32 cellular contexts compared by ENCODE assay signal in the genomic region with DNA sequence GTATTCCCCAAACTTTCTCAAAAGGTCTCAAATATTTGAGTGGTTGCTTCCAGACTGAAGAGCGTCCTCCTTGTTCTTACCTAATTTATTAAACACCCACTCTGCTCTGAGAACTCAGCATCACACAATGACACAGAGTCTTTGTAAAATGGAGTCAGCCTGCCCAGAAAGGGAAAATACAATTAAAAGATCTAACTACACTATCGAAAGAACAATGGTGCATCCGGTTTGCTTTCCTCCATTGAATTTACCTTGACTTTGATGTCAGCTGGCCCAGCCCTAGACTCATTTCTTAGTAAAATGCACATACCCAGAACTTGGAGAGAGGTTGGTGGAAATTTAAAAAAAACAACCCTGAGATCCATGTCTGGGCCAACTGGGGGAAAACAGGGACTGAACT.
"Had no signal": no experiment of that assay in that cellular context is flagged by ENCODE, and none has a peak within 500 bp of the region (broad histone marks: within the 10 kb centered on the region; RNA-seq: fewer than 3 reads in every experiment).

No MANE protein-coding gene starts in this region.

- ATAC-seq: activated CD8-positive, alpha-beta T cell treated with anti-CD3 and anti-CD28 coated beads for 36 hours; activated naive CD4-positive, alpha-beta T cell treated with anti-CD3 and anti-CD28 coated beads, Interleukin-2, amount 50 U/mL, for 72 hours; activated T-cell treated with anti-CD3 and anti-CD28 coated beads, Interleukin-2, amount 50 U/mL, for 4 hours; activated T-cell treated with anti-CD3 and anti-CD28 coated beads, Interleukin-2, amount 50 U/mL, for 72 hours; activated T-helper 17 cell treated with anti-CD3 and anti-CD28 coated beads, Interleukin-2, amount 50 U/mL, for 72 hours; body of pancreas had no signal

- H3K27ac ChIP-seq: adrenal gland, body of pancreas, brain microvascular endothelial cell, breast epithelium, VCaP had no signal

- H3K4me3 ChIP-seq: adrenal gland, body of pancreas, breast epithelium had no signal

- H3K36me3 ChIP-seq: adrenal gland, brain microvascular endothelial cell, breast epithelium had no signal

- H3K4me1 ChIP-seq: adrenal gland had no signal

- H3K27me3 ChIP-seq: adrenal gland, body of pancreas, brain microvascular endothelial cell, breast epithelium had no signal

- H3K9me3 ChIP-seq: adrenal gland, body of pancreas, breast epithelium had no signal

- DNase-seq: activated B cell treated with CpG ODN at 0.5 μM for 24 hours; activated CD4-positive, alpha-beta memory T cell treated with anti-CD3 and anti-CD28 coated beads for 36 hours; activated CD4-positive, alpha-beta T cell treated with anti-CD3 and anti-CD28 coated beads for 4 hours; activated CD4-positive, alpha-beta T cell treated with anti-CD3 and anti-CD28 coated beads, Interleukin-2, amount 10 ng/mL, durations not matched to agents 24 days and 14 days; activated CD4-positive, alpha-beta T cell treated with anti-CD3 and anti-CD28 coated beads, Interleukin-2, amount 50 U/mL, for 1 hour; activated CD4-positive, alpha-beta T cell treated with anti-CD3 and anti-CD28 coated beads, Interleukin-2, amount 50 U/mL, for 4 hours; activated CD4-positive, CD25-positive, alpha-beta regulatory T cell treated with anti-CD3 and anti-CD28 coated beads, Interleukin-2, amount 50 U/mL, for 72 hours; activated CD8-positive, alpha-beta memory T cell treated with anti-CD3 and anti-CD28 coated beads, Interleukin-2, amount 50 U/mL, for 4 hours; activated CD8-positive, alpha-beta T cell treated with anti-CD3 and anti-CD28 coated beads for 36 hours; activated effector memory CD4-positive, alpha-beta T cell treated with anti-CD3 and anti-CD28 coated beads, Interleukin-2, amount 50 U/mL, for 16 hours; activated gamma-delta T cell treated with Interleukin-2 at 50 U/mL for 16 hours; activated naive CD4-positive, alpha-beta T cell; activated naive CD4-positive, alpha-beta T cell treated with anti-CD3 and anti-CD28 coated beads for 36 hours; activated naive CD4-positive, alpha-beta T cell treated with anti-CD3 and anti-CD28 coated beads, Interleukin-2, amount 50 U/mL, for 16 hours; activated naive CD8-positive, alpha-beta T cell treated with anti-CD3 and anti-CD28 coated beads for 36 hours; activated T-cell treated with anti-CD3 and anti-CD28 coated beads for 4 hours; activated T-cell treated with anti-CD3 and anti-CD28 coated beads, Interleukin-2, amount 50 U/mL, for 1 hour; activated T-cell treated with anti-CD3 and anti-CD28 coated beads, Interleukin-2, amount 50 U/mL, for 4 hours; activated T-cell treated with anti-CD3 and anti-CD28 coated beads, Interleukin-2, amount 50 U/mL, for 72 hours; adrenal gland; amniotic stem cell; aorta; body of pancreas; brain microvascular endothelial cell; SW 1271; T-helper 1 cell; T-helper 2 cell; T-helper 9 cell had no signal
